Comparison of ENCODE assay signal across 1 cellular context in genomic region chr1:101206139-101206538, GRCh38. TPM values are rescaled to one million over a fixed set of nuclear protein-coding genes. Genes with fewer than 3 reads are reported as not detected.
"Had no signal": no experiment of that assay in that cellular context is flagged by ENCODE, and none has a peak within 500 bp of the region (broad histone marks: within the 10 kb centered on the region; RNA-seq: fewer than 3 reads in every experiment).

No MANE protein-coding gene starts in this region.

RNA-seq across cellular contexts. Expression of gene S1PR1, which starts 30.7 kb away (rescaled TPM):
- total RNA-seq: osteocyte had no signal
